ENCODE assay signal across 19 cellular contexts in the genomic region with DNA sequence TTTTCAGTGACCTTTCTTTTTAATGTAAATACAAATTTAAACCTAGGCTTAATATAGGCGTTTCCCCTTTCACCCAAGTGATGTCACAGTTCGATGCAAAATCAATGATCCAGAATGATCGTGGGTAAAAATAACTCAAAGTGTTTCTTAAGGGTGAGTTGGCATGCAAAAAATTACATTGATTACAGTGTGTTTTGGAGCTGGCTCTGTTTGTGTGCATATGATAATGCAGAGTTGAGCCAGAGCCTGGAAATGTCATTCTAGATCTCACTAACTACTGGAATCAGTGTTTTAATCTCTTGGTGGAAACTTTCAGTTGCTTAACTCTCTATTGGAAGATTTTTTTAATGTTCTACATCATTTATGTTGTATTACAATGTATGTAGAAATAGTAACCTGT.
DNase-seq lines count a peak whose midpoint lies in the region; ATAC-seq, FAIRE-seq and TF ChIP-seq lines count a peak whose summit lies in the region.
"Had no signal": no experiment of that assay in that cellular context is flagged by ENCODE, and none has a peak within 500 bp of the region (broad histone marks: within the 10 kb centered on the region; RNA-seq: fewer than 3 reads in every experiment).

No MANE protein-coding gene starts in this region.

- no peaks in the 10 kb centered on the region for H3K9me3 ChIP-seq in adrenal gland (replicated peaks in 1 of 3)

- no peak for DNase-seq in activated T-cell treated with anti-CD3 and anti-CD28 coated beads, Interleukin-2, amount 50 U/mL, for 24 hours
- no peak for DNase-seq in activated T-cell treated with anti-CD3 and anti-CD28 coated beads, Interleukin-2, amount 50 U/mL, for 4 hours
- no peak for DNase-seq in GM12891 (ENCODE audit: insufficient read length, low spot score)
- DNase-seq in activated naive CD8-positive, alpha-beta T cell treated with anti-CD3 and anti-CD28 coated beads, Interleukin-2, amount 50 U/mL, for 24 hours: no peak
- peak; percentile 12 for DNase-seq in retinal pigment epithelial cell (ENCODE audit: low read depth)
- DNase-seq in NCI-H345 (lab: John Stamatoyannopoulos, UW): no peak
- no peak for DNase-seq in adrenal gland
- DNase-seq: 8988T; CD4-positive, alpha-beta T cell; EL; NCI-H1105 treated with DMSO at 0.1 percent for 48 hours; NCI-H1694 treated with DMSO at 0.1 percent for 48 hours; NCI-H510A treated with DMSO at 0.1 percent for 48 hours; PC-3 had no signal

- intact Hi-C loops in adrenal gland (cut with DNase I): loop anchor here in 1 of 2 donors (5.0 kb wide), 1 partner anchor 142 kb away; no protein-coding TSS in a partner anchor

- no peaks in the 10 kb centered on the region for H3K27me3 ChIP-seq in adrenal gland

- peaks cover 4 to 9% of the 10 kb centered on the region in 2 donors for H3K4me1 ChIP-seq in adrenal gland (replicated peaks in 1 of 2)

- H3K27ac Mint-ChIP-seq in activated T-cell treated with anti-CD3 and anti-CD28 coated beads, Interleukin-2, amount 50 U/mL, for 24 hours: peak overlapping the region; percentile 68
- H3K27ac Mint-ChIP-seq in activated naive CD8-positive, alpha-beta T cell treated with anti-CD3 and anti-CD28 coated beads, Interleukin-2, amount 50 U/mL, for 24 hours: no peak overlapping the region
- H3K27ac Mint-ChIP-seq: CD4-positive, alpha-beta T cell had no signal

- peaks cover 0 to 10% of the 10 kb centered on the region in 2 donors for H3K36me3 ChIP-seq in adrenal gland (replicated peaks in 1 of 2)

- 83 to 95% (median 88%) methylated on average over 3 of the region's 3 CpGs for WGBS in adrenal gland, 4 donors

- H3K4me3 Mint-ChIP-seq in activated T-cell treated with anti-CD3 and anti-CD28 coated beads, Interleukin-2, amount 50 U/mL, for 24 hours: no peak overlapping the region
- H3K4me3 Mint-ChIP-seq in activated T-cell treated with anti-CD3 and anti-CD28 coated beads, Interleukin-2, amount 50 U/mL, for 4 hours: no peak overlapping the region
- H3K4me3 Mint-ChIP-seq in activated naive CD8-positive, alpha-beta T cell treated with anti-CD3 and anti-CD28 coated beads, Interleukin-2, amount 50 U/mL, for 24 hours: no peak overlapping the region
- H3K4me3 Mint-ChIP-seq: CD4-positive, alpha-beta T cell had no signal

- peak; percentile 48 for FAIRE-seq in GM12891 (lab: Jason Lieb, UNC)
- FAIRE-seq: H1, K562 had no signal

- no peaks in the 10 kb centered on the region for H3K9me3 Mint-ChIP-seq in activated T-cell treated with anti-CD3 and anti-CD28 coated beads, Interleukin-2, amount 50 U/mL, for 24 hours
- no peaks in the 10 kb centered on the region for H3K9me3 Mint-ChIP-seq in activated T-cell treated with anti-CD3 and anti-CD28 coated beads, Interleukin-2, amount 50 U/mL, for 4 hours
- no peaks in the 10 kb centered on the region for H3K9me3 Mint-ChIP-seq in activated naive CD8-positive, alpha-beta T cell treated with anti-CD3 and anti-CD28 coated beads, Interleukin-2, amount 50 U/mL, for 24 hours
- H3K9me3 Mint-ChIP-seq: CD4-positive, alpha-beta T cell had no signal

- H3K4me3 ChIP-seq in retinal pigment epithelial cell (ENCODE audit: low read length) (no peak overlapping the region), adrenal gland (no peak overlapping the region)
- H3K4me3 ChIP-seq: GM12878, K562 had no signal

- TF ChIP-seq POLR2A in GM12891 (IDR thresholded peaks at IDR 0.05; ENCODE audit: low read depth, low read length) (no peak), adrenal gland (IDR thresholded peaks at IDR 0.05) (no peak)

- ATAC-seq in activated T-cell treated with anti-CD3 and anti-CD28 coated beads, Interleukin-2, amount 50 U/mL, for 4 hours: no peak
- peak; percentile 45 for ATAC-seq in activated naive CD8-positive, alpha-beta T cell treated with anti-CD3 and anti-CD28 coated beads, Interleukin-2, amount 50 U/mL, for 24 hours
- no peak for ATAC-seq in HG02981 (IDR thresholded peaks at IDR 0.05; ENCODE audit: unreplicated experiment)
- ATAC-seq: GM12878, K562, PC-3 had no signal

- TF ChIP-seq CTCF in retinal pigment epithelial cell (conservative IDR thresholded peaks at IDR 0.05; ENCODE audit: low read depth, low read length) (no peak), adrenal gland (IDR thresholded peaks at IDR 0.05) (no peak)

- no peaks in the 10 kb centered on the region for H3K27me3 Mint-ChIP-seq in activated T-cell treated with anti-CD3 and anti-CD28 coated beads, Interleukin-2, amount 50 U/mL, for 24 hours
- no peaks in the 10 kb centered on the region for H3K27me3 Mint-ChIP-seq in activated T-cell treated with anti-CD3 and anti-CD28 coated beads, Interleukin-2, amount 50 U/mL, for 4 hours (ENCODE audit: low read depth)
- no peaks in the 10 kb centered on the region for H3K27me3 Mint-ChIP-seq in activated naive CD8-positive, alpha-beta T cell treated with anti-CD3 and anti-CD28 coated beads, Interleukin-2, amount 50 U/mL, for 24 hours
- H3K27me3 Mint-ChIP-seq: CD4-positive, alpha-beta T cell had no signal

- H3K4me1 Mint-ChIP-seq in activated T-cell treated with anti-CD3 and anti-CD28 coated beads, Interleukin-2, amount 50 U/mL, for 24 hours (ENCODE audit: low read depth): peaks cover 28% of the 10 kb centered on the region
- peaks cover 17% of the 10 kb centered on the region for H3K4me1 Mint-ChIP-seq in activated T-cell treated with anti-CD3 and anti-CD28 coated beads, Interleukin-2, amount 50 U/mL, for 4 hours (ENCODE audit: low read depth)
- H3K4me1 Mint-ChIP-seq in activated naive CD8-positive, alpha-beta T cell treated with anti-CD3 and anti-CD28 coated beads, Interleukin-2, amount 50 U/mL, for 24 hours: peaks cover 25% of the 10 kb centered on the region

- no peak overlapping the region for H3K27ac ChIP-seq in adrenal gland
- H3K27ac ChIP-seq: RWPE1 had no signal

- H3K36me3 Mint-ChIP-seq in activated T-cell treated with anti-CD3 and anti-CD28 coated beads, Interleukin-2, amount 50 U/mL, for 24 hours (ENCODE audit: low read depth): peaks cover 37% of the 10 kb centered on the region
- H3K36me3 Mint-ChIP-seq in activated T-cell treated with anti-CD3 and anti-CD28 coated beads, Interleukin-2, amount 50 U/mL, for 4 hours (ENCODE audit: insufficient read depth): peaks cover 13% of the 10 kb centered on the region
- H3K36me3 Mint-ChIP-seq in activated naive CD8-positive, alpha-beta T cell treated with anti-CD3 and anti-CD28 coated beads, Interleukin-2, amount 50 U/mL, for 24 hours (ENCODE audit: low read depth): peaks cover 5% of the 10 kb centered on the region

TF ChIP-seq in GM12891, 5 proteins besides CTCF, POLR2A, EP300 and RAD21:
- TF ChIP-seq POLR2AphosphoS5 (IDR thresholded peaks at IDR 0.05; ENCODE audit: low read depth, low read length) (no peak), POU2F2 (IDR thresholded peaks at IDR 0.05; ENCODE audit: low read depth, low read length) (no peak), PAX5 (IDR thresholded peaks at IDR 0.05; ENCODE audit: insufficient read depth, low read length, severe bottlenecking) (no peak), TAF1 (IDR thresholded peaks at IDR 0.05; ENCODE audit: low read depth, low read length) (no peak), SPI1 (IDR thresholded peaks at IDR 0.05; ENCODE audit: low read depth, low read length) (no peak)
